Comparison of ENCODE assay signal across 12 cellular contexts in the genomic region with DNA sequence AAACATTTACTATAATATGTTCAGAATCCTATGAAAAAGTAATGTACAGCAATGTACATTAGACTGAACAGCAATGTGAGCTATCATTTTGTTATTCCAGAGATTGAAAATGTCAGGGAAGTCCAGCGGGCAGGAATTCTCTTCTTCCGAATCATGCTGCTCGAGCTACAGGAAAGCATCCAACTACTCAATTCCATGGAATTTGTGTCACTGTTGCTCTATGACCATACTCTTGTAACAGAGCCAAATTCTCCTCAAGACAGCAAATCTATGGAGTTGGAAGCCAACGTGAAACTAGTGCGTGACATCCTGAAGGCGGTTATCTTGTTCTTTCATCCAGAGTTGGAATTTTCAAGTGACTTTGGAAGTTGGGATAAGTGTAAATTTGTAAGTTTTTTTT. TPM values are rescaled to one million over a fixed set of nuclear protein-coding genes. Genes with fewer than 3 reads are reported as not detected.
DNase-seq lines count a peak whose midpoint lies in the region; FAIRE-seq and TF ChIP-seq lines count a peak whose summit lies in the region.
"Had no signal": no experiment of that assay in that cellular context is flagged by ENCODE, and none has a peak within 500 bp of the region (broad histone marks: within the 10 kb centered on the region; RNA-seq: fewer than 3 reads in every experiment).

No MANE protein-coding gene starts in this region.

- no peak for TF ChIP-seq POLR2A in testis (IDR thresholded peaks at IDR 0.05)

- H3K9me3 ChIP-seq in testis, result no peaks in the 10 kb centered on the region
- H3K9me3 ChIP-seq: sigmoid colon, thyroid gland had no signal

- H3K27me3 ChIP-seq in testis, result no peaks in the 10 kb centered on the region
- H3K27me3 ChIP-seq: thyroid gland had no signal

- H3K4me3 ChIP-seq in testis, result no peak overlapping the region
- H3K4me3 ChIP-seq: sigmoid colon, thyroid gland had no signal

- H3K4me1 ChIP-seq in testis, result no peaks in the 10 kb centered on the region

- FAIRE-seq in frontal cortex (lab: Jason Lieb, UNC), result no peak
- FAIRE-seq: A204.1 had no signal

- TF ChIP-seq CTCF in testis (IDR thresholded peaks at IDR 0.05), result no peak

- intact Hi-C loops in testis (cut with DNase I; ENCODE audit: low total_unique reads), result no loop called here

- H3K27ac ChIP-seq in testis, result no peak overlapping the region
- H3K27ac ChIP-seq: sigmoid colon, thyroid gland had no signal

- WGBS in testis, 2 donors, result 83 to 89% methylated on average over 6 of the region's 6 CpGs

- no peaks in the 10 kb centered on the region for H3K36me3 ChIP-seq in testis (ENCODE audit: low read depth, missing control alignments)
- H3K36me3 ChIP-seq: sigmoid colon, thyroid gland had no signal

- DNase-seq in A172 (ENCODE audit: low spot score), result peak; percentile 85
- DNase-seq in HCEC 1CT, result peak; percentile 71
- peak; percentile 85 for DNase-seq in amniotic stem cell (lab: John Stamatoyannopoulos, UW)
- peak; percentile 64 for DNase-seq in foreskin melanocyte
- DNase-seq in NCI-H146 (lab: John Stamatoyannopoulos, UW), result no peak
- no peak for DNase-seq in frontal cortex (ENCODE audit: low spot score in 2 of 2)
- DNase-seq in testis, result no peak
- no peak for DNase-seq in DMS 273 (lab: John Stamatoyannopoulos, UW; ENCODE audit: unreplicated experiment)
- DNase-seq: DMS79 treated with DMSO at 0.1 percent for 48 hours, sigmoid colon, thyroid gland had no signal

RNA-seq across cellular contexts. Expression of gene NSRP1, which starts 24.8 kb away (rescaled TPM):
- total RNA-seq in A172 (2014; rRNA removed; shearing (Covaris generic)), result 13.6 and 16.6 TPM in 2 replicates
- total RNA-seq in frontal cortex, result 5.7 TPM
- 10 to 100 TPM; 34.3 to 53.7 TPM for total RNA-seq in testis
- 12.6 TPM for polyA plus RNA-seq in testis (ENCODE audit: insufficient read depth, low read depth, low replicate concordance)

Comparison
In these comparisons a context has a peak if more than half of its experiments do, and no peak if none do; other contexts are left out.
1. DNase-seq: peak in A172 (single experiment), HCEC 1CT (single experiment), amniotic stem cell (single experiment) and foreskin melanocyte (single experiment); none in NCI-H146 (single experiment), frontal cortex (0 of 2), testis (single experiment) and DMS 273 (single experiment).